23 cellular contexts compared by ENCODE assay signal in the genomic region with DNA sequence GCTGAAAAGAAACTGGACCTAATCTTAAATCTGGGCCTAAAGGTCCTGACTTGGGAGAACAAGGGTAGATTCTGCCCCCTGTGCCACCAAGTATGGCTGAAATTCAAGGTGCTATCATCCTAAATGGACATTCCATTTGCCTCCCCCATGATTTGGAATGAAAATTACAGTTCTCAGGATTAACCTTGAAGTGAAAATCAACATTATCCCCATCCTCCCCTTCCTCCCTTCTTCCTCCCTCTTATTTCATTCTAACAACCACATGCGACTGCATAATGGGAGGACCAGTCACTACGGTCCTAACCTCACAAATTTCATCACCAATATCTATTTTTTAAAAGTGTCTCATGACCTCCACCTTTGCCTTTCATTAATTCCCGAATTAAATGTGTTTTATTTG.
"Had no signal": no experiment of that assay in that cellular context is flagged by ENCODE, and none has a peak within 500 bp of the region (broad histone marks: within the 10 kb centered on the region; RNA-seq: fewer than 3 reads in every experiment).

No MANE protein-coding gene starts in this region.

- H3K27me3 ChIP-seq: cardiac muscle cell, foreskin keratinocyte, right lobe of liver, transverse colon, vagina had no signal

- H3K36me3 ChIP-seq: cardiac muscle cell, right lobe of liver, transverse colon, vagina had no signal

- H3K4me3 ChIP-seq: cardiac muscle cell, right lobe of liver, transverse colon, vagina had no signal

- H3K4me1 ChIP-seq: right lobe of liver, vagina had no signal

- H3K36me3 Mint-ChIP-seq: stimulated activated effector memory CD8-positive, alpha-beta T cell treated with anti-CD3 and anti-CD28 coated beads, Interleukin-12 subunit alpha, Interleukin-12 subunit beta, amount 100 ng/mL, for 72 hours had no signal

- DNase-seq: activated B cell treated with CpG ODN at 0.5 μM for 24 hours; activated CD4-positive, alpha-beta T cell treated with anti-CD3 and anti-CD28 coated beads for 36 hours; activated CD4-positive, alpha-beta T cell treated with anti-CD3 and anti-CD28 coated beads, Interleukin-2, amount 50 U/mL, for 4 hours; activated CD8-positive, alpha-beta memory T cell treated with anti-CD3 and anti-CD28 coated beads, Interleukin-2, amount 50 U/mL, for 48 hours; activated naive CD4-positive, alpha-beta T cell treated with anti-CD3 and anti-CD28 coated beads for 36 hours; activated T-cell treated with anti-CD3 and anti-CD28 coated beads, Interleukin-2, amount 50 U/mL, for 4 hours; effector CD4-positive, alpha-beta T cell; foreskin keratinocyte; hippocampal formation; left ventricle myocardium superior; mammary epithelial cell; midbrain; occipital lobe; right lobe of liver; small intestine; stimulated activated CD4-positive, alpha-beta T cell treated with anti-CD3 and anti-CD28 coated beads, Interleukin-2, amount 100 ng/mL, for 24 hours; stimulated activated naive CD8-positive, alpha-beta T cell treated with anti-CD3 and anti-CD28 coated beads, Interleukin-15, amount 100 ng/mL, for 72 hours; T-helper 17 cell; transverse colon had no signal

- H3K9me3 ChIP-seq: right lobe of liver, transverse colon, vagina had no signal

- H3K4me1 Mint-ChIP-seq: activated B cell treated with CpG ODN at 0.5 μM for 24 hours; activated CD4-positive, alpha-beta T cell treated with anti-CD3 and anti-CD28 coated beads for 36 hours; stimulated activated effector memory CD8-positive, alpha-beta T cell treated with anti-CD3 and anti-CD28 coated beads, Interleukin-12 subunit alpha, Interleukin-12 subunit beta, amount 100 ng/mL, for 72 hours; stimulated activated naive CD8-positive, alpha-beta T cell treated with anti-CD3 and anti-CD28 coated beads, Interleukin-15, amount 100 ng/mL, for 72 hours; T-helper 17 cell had no signal

- H3K27ac Mint-ChIP-seq: activated B cell treated with CpG ODN at 0.5 μM for 24 hours; activated CD4-positive, alpha-beta T cell treated with anti-CD3 and anti-CD28 coated beads for 36 hours; activated naive CD4-positive, alpha-beta T cell treated with anti-CD3 and anti-CD28 coated beads for 36 hours; dendritic cell treated with granulocyte-macrophage colony-stimulating factor and Interleukin-4, amounts not matched to agents 40 ng/mL and 50 ng/mL, for 4 days; stimulated activated effector memory CD8-positive, alpha-beta T cell treated with anti-CD3 and anti-CD28 coated beads, Interleukin-12 subunit alpha, Interleukin-12 subunit beta, amount 100 ng/mL, for 72 hours; stimulated activated naive CD8-positive, alpha-beta T cell treated with anti-CD3 and anti-CD28 coated beads, Interleukin-15, amount 100 ng/mL, for 72 hours; T-helper 17 cell had no signal

- H3K27me3 Mint-ChIP-seq: activated B cell treated with CpG ODN at 0.5 μM for 24 hours; activated CD4-positive, alpha-beta T cell treated with anti-CD3 and anti-CD28 coated beads for 36 hours; dendritic cell treated with granulocyte-macrophage colony-stimulating factor and Interleukin-4, amounts not matched to agents 40 ng/mL and 50 ng/mL, for 4 days; stimulated activated naive CD8-positive, alpha-beta T cell treated with anti-CD3 and anti-CD28 coated beads, Interleukin-15, amount 100 ng/mL, for 72 hours; T-helper 17 cell had no signal

- H3K27ac ChIP-seq: cardiac muscle cell, foreskin keratinocyte, right lobe of liver, vagina had no signal

- H3K4me3 Mint-ChIP-seq: activated B cell treated with CpG ODN at 0.5 μM for 24 hours; activated CD4-positive, alpha-beta T cell treated with anti-CD3 and anti-CD28 coated beads for 36 hours; activated naive CD4-positive, alpha-beta T cell treated with anti-CD3 and anti-CD28 coated beads for 36 hours; activated T-cell treated with anti-CD3 and anti-CD28 coated beads, Interleukin-2, amount 50 U/mL, for 4 hours; dendritic cell treated with granulocyte-macrophage colony-stimulating factor and Interleukin-4, amounts not matched to agents 40 ng/mL and 50 ng/mL, for 4 days; stimulated activated effector memory CD8-positive, alpha-beta T cell treated with anti-CD3 and anti-CD28 coated beads, Interleukin-12 subunit alpha, Interleukin-12 subunit beta, amount 100 ng/mL, for 72 hours; stimulated activated naive CD8-positive, alpha-beta T cell treated with anti-CD3 and anti-CD28 coated beads, Interleukin-15, amount 100 ng/mL, for 72 hours; T-helper 17 cell had no signal

- H3K9me3 Mint-ChIP-seq: stimulated activated naive CD8-positive, alpha-beta T cell treated with anti-CD3 and anti-CD28 coated beads, Interleukin-15, amount 100 ng/mL, for 72 hours had no signal

- ATAC-seq: activated CD4-positive, alpha-beta T cell treated with anti-CD3 and anti-CD28 coated beads for 36 hours; activated T-cell treated with anti-CD3 and anti-CD28 coated beads, Interleukin-2, amount 50 U/mL, for 4 hours; foreskin keratinocyte; left ventricle myocardium superior; right lobe of liver; stimulated activated effector memory CD8-positive, alpha-beta T cell treated with anti-CD3 and anti-CD28 coated beads, Interleukin-12 subunit alpha, Interleukin-12 subunit beta, amount 100 ng/mL, for 72 hours; stimulated activated naive CD8-positive, alpha-beta T cell treated with anti-CD3 and anti-CD28 coated beads, Interleukin-15, amount 100 ng/mL, for 72 hours; T-helper 17 cell had no signal
